ENCODE assay signal across 8 cellular contexts in the genomic region with DNA sequence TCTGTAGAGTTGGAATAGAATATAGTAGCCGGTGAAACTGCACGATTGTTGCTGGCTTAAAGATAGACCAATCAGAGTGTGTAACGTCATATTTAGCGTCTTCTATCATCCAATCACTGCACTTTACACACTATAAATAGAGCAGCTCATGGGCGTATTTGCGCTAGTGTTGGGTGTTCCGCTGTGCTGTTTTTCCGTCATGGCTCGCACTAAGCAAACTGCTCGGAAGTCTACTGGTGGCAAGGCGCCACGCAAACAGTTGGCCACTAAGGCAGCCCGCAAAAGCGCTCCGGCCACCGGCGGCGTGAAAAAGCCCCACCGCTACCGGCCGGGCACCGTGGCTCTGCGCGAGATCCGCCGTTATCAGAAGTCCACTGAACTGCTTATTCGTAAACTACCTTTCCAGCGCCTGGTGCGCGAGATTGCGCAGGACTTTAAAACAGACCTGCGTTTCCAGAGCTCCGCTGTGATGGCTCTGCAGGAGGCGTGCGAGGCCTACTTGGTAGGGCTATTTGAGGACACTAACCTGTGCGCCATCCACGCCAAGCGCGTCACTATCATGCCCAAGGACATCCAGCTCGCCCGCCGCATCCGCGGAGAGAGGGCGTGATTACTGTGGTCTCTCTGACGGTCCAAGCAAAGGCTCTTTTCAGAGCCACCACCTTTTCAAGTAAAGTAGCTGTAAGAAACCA. TPM values are rescaled to one million over a fixed set of nuclear protein-coding genes. Genes with fewer than 3 reads are reported as not detected.
A peak's percentile ranks its signal among the peaks of the same experiment; 100 is the strongest.
DNase-seq lines count a peak whose midpoint lies in the region; ATAC-seq and TF ChIP-seq lines count a peak whose summit lies in the region.

No MANE protein-coding gene starts in this region.

- DNase-seq in AG20443 (ENCODE audit: low spot score) (peak; percentile 88), NCI-H345 (lab: John Stamatoyannopoulos, UW) (peak; percentile 95), left lobe of liver (ENCODE audit: low spot score) (peak; percentile 89)
- peak; percentile 86 for DNase-seq in activated CD4-positive, alpha-beta T cell treated with anti-CD3 and anti-CD28 coated beads, Interleukin-2, amount 10 ng/mL, durations not matched to agents 7 days and 5 days
- DNase-seq in stimulated activated CD4-positive, alpha-beta T cell treated with anti-CD3 and anti-CD28 coated beads, Interleukin-4, amount 100 ng/mL, for 24 hours = peak; percentile 71

- peaks cover 62% of the 10 kb centered on the region for H3K4me1 Mint-ChIP-seq in activated CD4-positive, alpha-beta T cell treated with anti-CD3 and anti-CD28 coated beads, Interleukin-2, amount 10 ng/mL, durations not matched to agents 7 days and 5 days
- peaks cover 16% of the 10 kb centered on the region for H3K4me1 Mint-ChIP-seq in dendritic cell treated with granulocyte-macrophage colony-stimulating factor and Interleukin-4, amounts not matched to agents 40 ng/mL and 50 ng/mL, for 4 days (ENCODE audit: low read depth)

- peak; percentile 100 for TF ChIP-seq POLR2A in GM18951 (IDR thresholded peaks at IDR 0.05; ENCODE audit: extremely low read depth, insufficient read depth, insufficient read length)

- peak; percentile 43 for ATAC-seq in HG03280 (IDR thresholded peaks at IDR 0.05; ENCODE audit: unreplicated experiment)
- ATAC-seq in left lobe of liver = peak; percentile 58

- POLR2A ChIA-PET in activated CD4-positive, alpha-beta T cell treated with anti-CD3 and anti-CD28 coated beads, Interleukin-2, amount 10 ng/mL, durations not matched to agents 7 days and 5 days (lab: Charles Lee) = interaction anchor here (0.5 to 4.3 kb wide), 23 partner anchors 9 to 1851 kb away, joined by 3 to 83 read pairs (median 4); a partner anchor contains a TSS

- intact Hi-C loops in dendritic cell treated with granulocyte-macrophage colony-stimulating factor and Interleukin-4, amounts not matched to agents 40 ng/mL and 50 ng/mL, for 4 days (cut with micrococcal nuclease) = loop anchor here (10.0 kb wide), 1 partner anchor 1114 kb away; a partner anchor contains a TSS

- peaks cover 8% of the 10 kb centered on the region for H3K9me3 Mint-ChIP-seq in activated CD4-positive, alpha-beta T cell treated with anti-CD3 and anti-CD28 coated beads, Interleukin-2, amount 10 ng/mL, durations not matched to agents 7 days and 5 days
- no peaks in the 10 kb centered on the region for H3K9me3 Mint-ChIP-seq in dendritic cell treated with granulocyte-macrophage colony-stimulating factor and Interleukin-4, amounts not matched to agents 40 ng/mL and 50 ng/mL, for 4 days

- peak overlapping the region; percentile 100 for H3K27ac Mint-ChIP-seq in activated CD4-positive, alpha-beta T cell treated with anti-CD3 and anti-CD28 coated beads, Interleukin-2, amount 10 ng/mL, durations not matched to agents 7 days and 5 days
- peak overlapping the region; percentile 100 for H3K27ac Mint-ChIP-seq in dendritic cell treated with granulocyte-macrophage colony-stimulating factor and Interleukin-4, amounts not matched to agents 40 ng/mL and 50 ng/mL, for 4 days

- H3K27me3 Mint-ChIP-seq in activated CD4-positive, alpha-beta T cell treated with anti-CD3 and anti-CD28 coated beads, Interleukin-2, amount 10 ng/mL, durations not matched to agents 7 days and 5 days = no peaks in the 10 kb centered on the region
- no peaks in the 10 kb centered on the region for H3K27me3 Mint-ChIP-seq in dendritic cell treated with granulocyte-macrophage colony-stimulating factor and Interleukin-4, amounts not matched to agents 40 ng/mL and 50 ng/mL, for 4 days

- peak overlapping the region; percentile 91 for H3K4me3 Mint-ChIP-seq in activated CD4-positive, alpha-beta T cell treated with anti-CD3 and anti-CD28 coated beads, Interleukin-2, amount 10 ng/mL, durations not matched to agents 7 days and 5 days
- H3K4me3 Mint-ChIP-seq in dendritic cell treated with granulocyte-macrophage colony-stimulating factor and Interleukin-4, amounts not matched to agents 40 ng/mL and 50 ng/mL, for 4 days = peak overlapping the region; percentile 95

- H3K36me3 Mint-ChIP-seq in activated CD4-positive, alpha-beta T cell treated with anti-CD3 and anti-CD28 coated beads, Interleukin-2, amount 10 ng/mL, durations not matched to agents 7 days and 5 days (ENCODE audit: low read depth) = peaks cover 12% of the 10 kb centered on the region
- H3K36me3 Mint-ChIP-seq in dendritic cell treated with granulocyte-macrophage colony-stimulating factor and Interleukin-4, amounts not matched to agents 40 ng/mL and 50 ng/mL, for 4 days (ENCODE audit: low read depth) = peaks cover 7% of the 10 kb centered on the region

- CTCF ChIA-PET in activated CD4-positive, alpha-beta T cell treated with anti-CD3 and anti-CD28 coated beads, Interleukin-2, amount 10 ng/mL, durations not matched to agents 7 days and 5 days (lab: Charles Lee) = interaction anchor here (0.7 to 10.2 kb wide), 9 partner anchors 9 to 146 kb away, joined by 3 to 113 read pairs (median 5); a partner anchor contains a TSS

- in situ Hi-C loops in GM18951 (cut with MboI; ENCODE audit: low sequenced_read_pairs, unreplicated experiment) = loop anchor here (10.0 kb wide), 1 partner anchor 1794 kb away; a partner anchor contains a TSS

RNA-seq across cellular contexts. Expression of a gene that starts 57.8 kb away (rescaled TPM):
- total RNA-seq in activated CD4-positive, alpha-beta T cell treated with anti-CD3 and anti-CD28 coated beads, Interleukin-2, amount 10 ng/mL, durations not matched to agents 7 days and 5 days = 10 to 100 TPM; 25.4 to 27.6 TPM
- 4.3 TPM for total RNA-seq in left lobe of liver

Comparison
In these comparisons a context has a peak if more than half of its experiments do, and no peak if none do; other contexts are left out.
1. Peak in every context shown above with its lines: DNase-seq and ATAC-seq.